19 cellular contexts compared by ENCODE assay signal in genomic region chr16:30665830-30666190, GRCh38. TPM values are rescaled to one million over a fixed set of nuclear protein-coding genes. Genes with fewer than 3 reads are reported as not detected.
DNase-seq lines count a peak whose midpoint lies in the region; ATAC-seq and TF ChIP-seq lines count a peak whose summit lies in the region.
"Had no signal": no experiment of that assay in that cellular context is flagged by ENCODE, and none has a peak within 500 bp of the region (broad histone marks: within the 10 kb centered on the region; RNA-seq: fewer than 3 reads in every experiment).

No MANE protein-coding gene starts in this region.

- H3K27me3 Mint-ChIP-seq in activated naive CD8-positive, alpha-beta T cell treated with anti-CD3 and anti-CD28 coated beads for 36 hours = no peaks in the 10 kb centered on the region
- no peaks in the 10 kb centered on the region for H3K27me3 Mint-ChIP-seq in activated naive CD8-positive, alpha-beta T cell treated with anti-CD3 and anti-CD28 coated beads, Interleukin-2, amount 50 U/mL, for 24 hours
- H3K27me3 Mint-ChIP-seq in Caco-2 (ENCODE audit: insufficient read depth, unreplicated experiment) = no peaks in the 10 kb centered on the region
- H3K27me3 Mint-ChIP-seq: CD4-positive, alpha-beta T cell had no signal

- H3K9me3 ChIP-seq in mesodermal cell (ENCODE audit: control insufficient read depth, low read length) = no peaks in the 10 kb centered on the region
- no peaks in the 10 kb centered on the region for H3K9me3 ChIP-seq in Caco-2
- H3K9me3 ChIP-seq: A549, SJCRH30 had no signal

- H3K36me3 Mint-ChIP-seq in activated naive CD8-positive, alpha-beta T cell treated with anti-CD3 and anti-CD28 coated beads for 36 hours = peaks cover 53% of the 10 kb centered on the region
- peaks cover 46% of the 10 kb centered on the region for H3K36me3 Mint-ChIP-seq in activated naive CD8-positive, alpha-beta T cell treated with anti-CD3 and anti-CD28 coated beads, Interleukin-2, amount 50 U/mL, for 24 hours (ENCODE audit: low read depth)
- H3K36me3 Mint-ChIP-seq in Caco-2 (ENCODE audit: insufficient read depth, unreplicated experiment) = peaks cover 47% of the 10 kb centered on the region

- TF ChIP-seq CTCF in cardiac fibroblast (IDR thresholded peaks at IDR 0.05; ENCODE audit: low read depth, low read length) (no peak), Caco-2 (IDR thresholded peaks at IDR 0.05; ENCODE audit: insufficient read depth in 1 of 2, low read depth in 1 of 2, low read length in 1 of 2, severe bottlenecking in 1 of 2, unreplicated experiment in 1 of 2) (no peak)

- no peaks in the 10 kb centered on the region for H3K9me3 Mint-ChIP-seq in activated naive CD8-positive, alpha-beta T cell treated with anti-CD3 and anti-CD28 coated beads for 36 hours
- no peaks in the 10 kb centered on the region for H3K9me3 Mint-ChIP-seq in activated naive CD8-positive, alpha-beta T cell treated with anti-CD3 and anti-CD28 coated beads, Interleukin-2, amount 50 U/mL, for 24 hours
- no peaks in the 10 kb centered on the region for H3K9me3 Mint-ChIP-seq in Caco-2 (ENCODE audit: unreplicated experiment)
- H3K9me3 Mint-ChIP-seq: CD4-positive, alpha-beta T cell; HFFc6 had no signal

- H3K27ac Mint-ChIP-seq in activated naive CD8-positive, alpha-beta T cell treated with anti-CD3 and anti-CD28 coated beads for 36 hours = peak overlapping the region; percentile 51
- no peak overlapping the region for H3K27ac Mint-ChIP-seq in activated naive CD8-positive, alpha-beta T cell treated with anti-CD3 and anti-CD28 coated beads, Interleukin-2, amount 50 U/mL, for 24 hours
- no peak overlapping the region for H3K27ac Mint-ChIP-seq in Caco-2 (ENCODE audit: unreplicated experiment)
- H3K27ac Mint-ChIP-seq: CD4-positive, alpha-beta T cell had no signal

- H3K4me3 Mint-ChIP-seq in activated naive CD8-positive, alpha-beta T cell treated with anti-CD3 and anti-CD28 coated beads for 36 hours = no peak overlapping the region
- H3K4me3 Mint-ChIP-seq in activated naive CD8-positive, alpha-beta T cell treated with anti-CD3 and anti-CD28 coated beads, Interleukin-2, amount 50 U/mL, for 24 hours = no peak overlapping the region
- no peak overlapping the region for H3K4me3 Mint-ChIP-seq in Caco-2 (ENCODE audit: unreplicated experiment)
- H3K4me3 Mint-ChIP-seq: CD4-positive, alpha-beta T cell; HFFc6 had no signal

- H3K36me3 ChIP-seq in mesodermal cell (ENCODE audit: control insufficient read depth, insufficient read depth, low read length) (peaks cover 90% of the 10 kb centered on the region), Caco-2 (ENCODE audit: control insufficient read depth, insufficient read depth, low read length) (peaks cover 8% of the 10 kb centered on the region)

- DNase-seq in activated naive CD8-positive, alpha-beta T cell treated with anti-CD3 and anti-CD28 coated beads for 36 hours = no peak
- no peak for DNase-seq in activated naive CD8-positive, alpha-beta T cell treated with anti-CD3 and anti-CD28 coated beads, Interleukin-2, amount 50 U/mL, for 24 hours
- DNase-seq in cardiac fibroblast (ENCODE audit: low read depth in 2 of 2) = peak; percentile 16 to 45
- no peak for DNase-seq in COR-L47 (lab: John Stamatoyannopoulos, UW)
- no peak for DNase-seq in Caco-2
- no peak for DNase-seq in stimulated activated CD4-positive, alpha-beta T cell treated with anti-CD3 and anti-CD28 coated beads, Interleukin-4, amount 100 ng/mL, for 24 hours
- DNase-seq: Calu3; CD4-positive, alpha-beta T cell; DMS79; HFFc6; Karpas-422; NCI-H1436 treated with DMSO at 0.1 percent for 48 hours; NCI-H2029; NCI-H345; NCI-H524 treated with DMSO at 0.1 percent for 48 hours; PC-3; SJCRH30 had no signal

- no peak for ATAC-seq in activated naive CD8-positive, alpha-beta T cell treated with anti-CD3 and anti-CD28 coated beads, Interleukin-2, amount 50 U/mL, for 24 hours
- ATAC-seq: PC-3 had no signal

- intact Hi-C loops in Caco-2 (cut with micrococcal nuclease; ENCODE audit: unreplicated experiment) = no loop called here

- WGBS in mesodermal cell (ENCODE audit: insufficient coverage in 2 of 2), 2 experiments = 80 to 94% methylated on average over 1 to 3 of the region's 4 CpGs

- no peaks in the 10 kb centered on the region for H3K27me3 ChIP-seq in Caco-2 (replicated peaks; ENCODE audit: control insufficient read depth, insufficient read depth, low read length)
- H3K27me3 ChIP-seq: SJCRH30 had no signal

- POLR2A ChIA-PET in Caco-2 (lab: Charles Lee) = no interaction called here

- peak overlapping the region; percentile 29 for H3K27ac ChIP-seq in mesodermal cell (ENCODE audit: low read depth, low read length, severe bottlenecking)
- H3K27ac ChIP-seq: A549, SJCRH30 had no signal

- no TSS peak for BruUV-seq in Caco-2 (replicated peaks; lab: Mats Ljungman, UMichigan)

- H3K4me1 ChIP-seq in mesodermal cell (ENCODE audit: control insufficient read depth, insufficient read depth, low read length, poor library complexity, severe bottlenecking) (peaks cover 10% of the 10 kb centered on the region), Caco-2 (no peaks in the 10 kb centered on the region)
- H3K4me1 ChIP-seq: SJCRH30 had no signal

- H3K4me3 ChIP-seq in cardiac fibroblast (replicated peaks in 1 of 2; ENCODE audit: low read depth in 2 of 2, low read length in 2 of 2) (no peak overlapping the region), mesodermal cell (ENCODE audit: extremely low read depth, insufficient read depth, low read length, poor library complexity, severe bottlenecking) (no peak overlapping the region), Caco-2 (ENCODE audit: low read depth, low read length) (no peak overlapping the region)
- H3K4me3 ChIP-seq: A549, SJCRH30 had no signal

- CTCF ChIA-PET in Caco-2 (lab: Charles Lee) = interaction anchor here (0.6 kb wide), 1 partner anchor 28 kb away, joined by 3 read pairs; no protein-coding TSS in a partner anchor

- peaks cover 32% of the 10 kb centered on the region for H3K4me1 Mint-ChIP-seq in activated naive CD8-positive, alpha-beta T cell treated with anti-CD3 and anti-CD28 coated beads for 36 hours
- peaks cover 33% of the 10 kb centered on the region for H3K4me1 Mint-ChIP-seq in activated naive CD8-positive, alpha-beta T cell treated with anti-CD3 and anti-CD28 coated beads, Interleukin-2, amount 50 U/mL, for 24 hours
- H3K4me1 Mint-ChIP-seq in Caco-2 (ENCODE audit: low read depth, unreplicated experiment) = peaks cover 5% of the 10 kb centered on the region

RNA-seq across cellular contexts. Expression of gene FBRS, which starts 7.6 kb away (rescaled TPM):
- 10 to 100 TPM; 92.8 to 94.5 TPM for total RNA-seq in activated naive CD8-positive, alpha-beta T cell treated with anti-CD3 and anti-CD28 coated beads for 36 hours
- 45.6 TPM for polyA plus RNA-seq in mesodermal cell (2013, experiment 1 of 2)
- polyA plus RNA-seq in mesodermal cell (2013, experiment 2 of 2) = 37.9 TPM
- total RNA-seq in Caco-2 (2022) = 46.1 and 47.9 TPM in 2 replicates

RNA-seq across cellular contexts. Expression of gene PRR14, which starts 15.1 kb away (rescaled TPM):
- total RNA-seq in activated naive CD8-positive, alpha-beta T cell treated with anti-CD3 and anti-CD28 coated beads for 36 hours = 10 to 100 TPM; 90.1 to 93.3 TPM
- polyA plus RNA-seq in mesodermal cell (2013, experiment 1 of 2) = 29.2 TPM
- 21.9 TPM for polyA plus RNA-seq in mesodermal cell (2013, experiment 2 of 2)
- total RNA-seq in Caco-2 (2022) = 26.3 and 28.2 TPM in 2 replicates

RNA-seq across cellular contexts. Expression of gene SRCAP, which starts 33.2 kb away (rescaled TPM):
- total RNA-seq in activated naive CD8-positive, alpha-beta T cell treated with anti-CD3 and anti-CD28 coated beads for 36 hours = 10 to 100 TPM; 66.1 to 72.6 TPM
- polyA plus RNA-seq in mesodermal cell (2013, experiment 1 of 2) = 24.7 TPM
- polyA plus RNA-seq in mesodermal cell (2013, experiment 2 of 2) = 17.1 TPM
- total RNA-seq in Caco-2 (2022) = 56.1 and 57.4 TPM in 2 replicates

RNA-seq across cellular contexts. Expression of gene ZNF689, which starts 55.6 kb away (rescaled TPM):
- 10 to 100 TPM; 14.8 to 15.5 TPM for total RNA-seq in activated naive CD8-positive, alpha-beta T cell treated with anti-CD3 and anti-CD28 coated beads for 36 hours
- polyA plus RNA-seq in mesodermal cell (2013, experiment 1 of 2) = 10.2 TPM
- 10.5 TPM for polyA plus RNA-seq in mesodermal cell (2013, experiment 2 of 2)
- 11.4 and 11.7 TPM in 2 replicates for total RNA-seq in Caco-2 (2022)

Comparison
In these comparisons a context has a peak if more than half of its experiments do, and no peak if none do; other contexts are left out.
1. DNase-seq: peak in cardiac fibroblast (2 of 2); none in activated naive CD8-positive, alpha-beta T cell treated with anti-CD3 and anti-CD28 coated beads for 36 hours (single experiment), activated naive CD8-positive, alpha-beta T cell treated with anti-CD3 and anti-CD28 coated beads, Interleukin-2, amount 50 U/mL, for 24 hours (single experiment), COR-L47 (single experiment), Caco-2 (0 of 2) and stimulated activated CD4-positive, alpha-beta T cell treated with anti-CD3 and anti-CD28 coated beads, Interleukin-4, amount 100 ng/mL, for 24 hours (single experiment).